ENCODE assay signal across 16 cellular contexts in genomic region chr20:38291582-38291918, GRCh38. TPM values are rescaled to one million over a fixed set of nuclear protein-coding genes. Genes with fewer than 3 reads are reported as not detected.
DNase-seq lines count a peak whose midpoint lies in the region; ATAC-seq and TF ChIP-seq lines count a peak whose summit lies in the region.
"Had no signal": no experiment of that assay in that cellular context is flagged by ENCODE, and none has a peak within 500 bp of the region (broad histone marks: within the 10 kb centered on the region; RNA-seq: fewer than 3 reads in every experiment).

No MANE protein-coding gene starts in this region.

- H3K4me1 Mint-ChIP-seq in HFFc6 (ENCODE audit: low read depth): peaks cover 13% of the 10 kb centered on the region

- no peak overlapping the region for H2AFZ ChIP-seq in mesenchymal stem cell (ENCODE audit: low read depth, low read length)
- H2AFZ ChIP-seq: GM23248 had no signal

- peak overlapping the region; percentile 49 for H3K4me2 ChIP-seq in mesenchymal stem cell (ENCODE audit: low read length, poor library complexity, severe bottlenecking)

- H3K4me1 ChIP-seq in mesenchymal stem cell (ENCODE audit: control insufficient read depth, insufficient read depth, low read depth, low read length): peaks cover 20% of the 10 kb centered on the region

- no peak overlapping the region for H3K4me3 ChIP-seq in mesenchymal stem cell (ENCODE audit: insufficient read depth in 1 of 2, low read depth in 1 of 2, low read length in 2 of 2)
- H3K4me3 ChIP-seq: GM23248 had no signal

- H2BK12ac ChIP-seq in mesenchymal stem cell (ENCODE audit: low read length in 2 of 2): no peak overlapping the region

- peak overlapping the region; percentile 61 for H4K91ac ChIP-seq in mesenchymal stem cell (ENCODE audit: low read length)

- H3K9ac ChIP-seq in mesenchymal stem cell (ENCODE audit: low read length): no peak overlapping the region
- H3K9ac ChIP-seq: GM23248 had no signal

- 39% methylated on average over 5 of the region's 5 CpGs for WGBS in mesenchymal stem cell

- H3K36me3 Mint-ChIP-seq in HFFc6 (ENCODE audit: low read depth): no peaks in the 10 kb centered on the region

- TF ChIP-seq CTCF in 22Rv1 (IDR thresholded peaks at IDR 0.05): peak; percentile 45
- peak; percentile 6; the same call in 1 of the 2 replicates for TF ChIP-seq CTCF in HFFc6 (IDR thresholded peaks at IDR 0.05)
- TF ChIP-seq CTCF in VCaP (conservative IDR thresholded peaks at IDR 0.05): peak; percentile 21; the same call in 1 of the 2 replicates

- no peaks in the 10 kb centered on the region for H3K79me1 ChIP-seq in mesenchymal stem cell (replicated peaks; ENCODE audit: low read length, poor library complexity, severe bottlenecking)

- DNase-seq in HFFc6 (no peak), mesenchymal stem cell (no peak), cortex of kidney (lab: John Stamatoyannopoulos, UW) (no peak), LoVo (ENCODE audit: low spot score) (no peak), amniotic stem cell (lab: John Stamatoyannopoulos, UW) (no peak)
- DNase-seq: DMS 273 treated with DMSO at 0.1 percent for 48 hours, NCI-H1930, NCI-H446, OCI-M1 had no signal

- peaks cover 2% of the 10 kb centered on the region for H3K27me3 Mint-ChIP-seq in HFFc6 (ENCODE audit: insufficient read depth)

- H3K9me3 Mint-ChIP-seq in HFFc6: no peaks in the 10 kb centered on the region

- no peaks in the 10 kb centered on the region for H3K9me3 ChIP-seq in mesenchymal stem cell (ENCODE audit: control insufficient read depth, low read length)

- no peak overlapping the region for H3K4ac ChIP-seq in mesenchymal stem cell (ENCODE audit: low read depth in 1 of 2, low read length in 2 of 2)

- H3K4me3 Mint-ChIP-seq in HFFc6: no peak overlapping the region

- H3K23ac ChIP-seq in mesenchymal stem cell (ENCODE audit: low read length in 2 of 2): no peak overlapping the region

- H2BK15ac ChIP-seq in mesenchymal stem cell (ENCODE audit: low read depth, poor library complexity, severe bottlenecking): no peak overlapping the region

- H3K27me3 ChIP-seq in mesenchymal stem cell (ENCODE audit: control insufficient read depth in 1 of 2, insufficient read depth in 1 of 2, low read length in 2 of 2): peaks cover 6 to 49% of the 10 kb centered on the region in 2 experiments

- no peaks in the 10 kb centered on the region for H3K36me3 ChIP-seq in mesenchymal stem cell (ENCODE audit: control insufficient read depth in 1 of 2, insufficient read depth in 2 of 2, low read depth in 1 of 2, low read length in 2 of 2)

- no peak overlapping the region for H2BK120ac ChIP-seq in mesenchymal stem cell (ENCODE audit: low read depth, low read length)

- H2AK5ac ChIP-seq in mesenchymal stem cell (ENCODE audit: low read length, severe bottlenecking): no peak overlapping the region

- no peak overlapping the region for H3K27ac Mint-ChIP-seq in HFFc6

- no peak overlapping the region for H4K8ac ChIP-seq in mesenchymal stem cell (ENCODE audit: low read length)

- no peak for ATAC-seq in HG02763 (IDR thresholded peaks at IDR 0.05; ENCODE audit: unreplicated experiment)

- H3K27ac ChIP-seq in 22Rv1 (no peak overlapping the region), VCaP (no peak overlapping the region), mesenchymal stem cell (ENCODE audit: low read length, poor library complexity, severe bottlenecking) (no peak overlapping the region)
- H3K27ac ChIP-seq: GM23248 had no signal

- no peak overlapping the region for H3K14ac ChIP-seq in mesenchymal stem cell (ENCODE audit: low read length in 2 of 2)

- H2BK5ac ChIP-seq in mesenchymal stem cell (ENCODE audit: low read depth, low read length, poor library complexity, severe bottlenecking): no peak overlapping the region

- no peak overlapping the region for H3K18ac ChIP-seq in mesenchymal stem cell (ENCODE audit: low read depth in 1 of 2, low read length in 2 of 2)

RNA-seq across cellular contexts. Expression of gene BPI, which starts 12.4 kb away (rescaled TPM):
- total RNA-seq in HFFc6 (2021; fragmentation: NEBNext Ultra II Directional; extraction: Animal tissue kit (Norgen Biotek cat#: 25700)): not detected
- polyA plus RNA-seq in mesenchymal stem cell (2013, experiment 1 of 2): not detected
- polyA plus RNA-seq in mesenchymal stem cell (2013, experiment 2 of 2): not detected
- total RNA-seq: A673, GM23248, HT-29, SK-MEL-5 had no signal

RNA-seq across cellular contexts. Expression of gene KIAA1755, which starts 31.0 kb away (rescaled TPM):
- 1 to 10 TPM; 1.2 to 4.4 (median 2.2) TPM for total RNA-seq in HFFc6 (2021; fragmentation: NEBNext Ultra II Directional; extraction: Animal tissue kit (Norgen Biotek cat#: 25700))
- 0.50 TPM for polyA plus RNA-seq in mesenchymal stem cell (2013, experiment 1 of 2)
- polyA plus RNA-seq in mesenchymal stem cell (2013, experiment 2 of 2): 0.40 TPM
- total RNA-seq: A673, SK-MEL-5 had no signal

RNA-seq across cellular contexts. Expression of gene LBP, which starts 54.7 kb away (rescaled TPM):
- total RNA-seq in HFFc6 (2021; fragmentation: NEBNext Ultra II Directional; extraction: Animal tissue kit (Norgen Biotek cat#: 25700)): not detected
- 0.08 TPM for polyA plus RNA-seq in mesenchymal stem cell (2013, experiment 1 of 2)
- 0.12 TPM for polyA plus RNA-seq in mesenchymal stem cell (2013, experiment 2 of 2)
- total RNA-seq: A673, GM23248, SK-MEL-5 had no signal
- polyA plus RNA-seq: GM23248 had no signal
